ENCODE assay signal across 1 cellular context in genomic region chr17:6071528-6072065, GRCh38.
TF ChIP-seq lines count a peak whose summit lies in the region.

No MANE protein-coding gene starts in this region.

TF ChIP-seq in HEK293, 187 proteins besides CTCF, POLR2A, EP300 and RAD21 (continued from another document):
- TF ChIP-seq ZNF645 (tag by site-specific recombination; IDR thresholded peaks at IDR 0.05), result no peak
